1 cellular context compared by ENCODE assay signal in genomic region chr1:198155253-198155652, GRCh38.
TF ChIP-seq lines count a peak whose summit lies in the region.

No MANE protein-coding gene starts in this region.

TF ChIP-seq in endothelial cell of umbilical vein, 7 proteins besides CTCF, POLR2A, EP300 and RAD21 (continued from another document):
- TF ChIP-seq EZH2 (IDR thresholded peaks at IDR 0.05; ENCODE audit: borderline replicate concordance, low read depth, low read length, severe bottlenecking), result no peak
- no peak for TF ChIP-seq GATA2 (IDR thresholded peaks at IDR 0.05; ENCODE audit: insufficient read depth, insufficient read length, low read depth, low read length)
- no peak for TF ChIP-seq POLR2AphosphoS5 (IDR thresholded peaks at IDR 0.05; ENCODE audit: insufficient read depth, low read depth, low read length)
- TF ChIP-seq MYC (IDR thresholded peaks at IDR 0.05; ENCODE audit: low read depth, low read length), result no peak
- TF ChIP-seq JUN (IDR thresholded peaks at IDR 0.05; ENCODE audit: borderline replicate concordance, insufficient read depth, insufficient read length, low read depth), result peak; percentile 83
- TF ChIP-seq FOS (IDR thresholded peaks at IDR 0.05; ENCODE audit: borderline replicate concordance, insufficient read depth, low read length), result peak; percentile 89
